ENCODE assay signal across 23 cellular contexts in genomic region chr16:71834291-71834690, GRCh38.
"Had no signal": no experiment of that assay in that cellular context is flagged by ENCODE, and none has a peak within 500 bp of the region (broad histone marks: within the 10 kb centered on the region; RNA-seq: fewer than 3 reads in every experiment).

No MANE protein-coding gene starts in this region.

- H3K9me3 Mint-ChIP-seq: naive thymus-derived CD4-positive, alpha-beta T cell; natural killer cell; nephron progenitor cell; neural crest cell; stimulated activated memory B cell treated with anti-CD40 and anti-IgM and Interleukin-4, amounts not matched to agents 10 μg/mL and 1 μg/mL and 100 μg/mL, for 72 hours; stimulated activated naive CD8-positive, alpha-beta T cell treated with anti-CD3 and anti-CD28 coated beads, Interleukin-15, amount 100 ng/mL, for 72 hours had no signal

- ATAC-seq: naive thymus-derived CD4-positive, alpha-beta T cell; natural killer cell; pancreas; right cardiac atrium; right lobe of liver; stimulated activated memory B cell treated with anti-CD40 and anti-IgM and Interleukin-4, amounts not matched to agents 10 μg/mL and 1 μg/mL and 100 μg/mL, for 72 hours; stimulated activated naive CD8-positive, alpha-beta T cell treated with anti-CD3 and anti-CD28 coated beads, Interleukin-15, amount 100 ng/mL, for 72 hours; stimulated activated naive CD8-positive, alpha-beta T cell treated with anti-CD3 and anti-CD28 coated beads, Interleukin-15, Interleukin-2, amounts not matched to agents 100 U/mL and 50 U/mL, for 24 hours had no signal

- H3K27ac Mint-ChIP-seq: naive thymus-derived CD4-positive, alpha-beta T cell; natural killer cell; nephron progenitor cell; stimulated activated memory B cell treated with anti-CD40 and anti-IgM and Interleukin-4, amounts not matched to agents 10 μg/mL and 1 μg/mL and 100 μg/mL, for 72 hours; stimulated activated naive CD8-positive, alpha-beta T cell treated with anti-CD3 and anti-CD28 coated beads, Interleukin-15, amount 100 ng/mL, for 72 hours had no signal

- H3K36me3 Mint-ChIP-seq: naive thymus-derived CD4-positive, alpha-beta T cell; natural killer cell; stimulated activated memory B cell treated with anti-CD40 and anti-IgM and Interleukin-4, amounts not matched to agents 10 μg/mL and 1 μg/mL and 100 μg/mL, for 72 hours had no signal

- H3K27me3 Mint-ChIP-seq: naive thymus-derived CD4-positive, alpha-beta T cell; stimulated activated memory B cell treated with anti-CD40 and anti-IgM and Interleukin-4, amounts not matched to agents 10 μg/mL and 1 μg/mL and 100 μg/mL, for 72 hours; stimulated activated naive CD8-positive, alpha-beta T cell treated with anti-CD3 and anti-CD28 coated beads, Interleukin-15, amount 100 ng/mL, for 72 hours had no signal

- H3K4me1 Mint-ChIP-seq: natural killer cell; nephron progenitor cell; neural crest cell; stimulated activated memory B cell treated with anti-CD40 and anti-IgM and Interleukin-4, amounts not matched to agents 10 μg/mL and 1 μg/mL and 100 μg/mL, for 72 hours; stimulated activated naive CD8-positive, alpha-beta T cell treated with anti-CD3 and anti-CD28 coated beads, Interleukin-15, amount 100 ng/mL, for 72 hours had no signal

- DNase-seq: naive thymus-derived CD4-positive, alpha-beta T cell; natural killer cell; nephron progenitor cell; nucleus accumbens; pancreas; right cardiac atrium; right lobe of liver; sigmoid colon; small intestine; stimulated activated CD4-positive, alpha-beta T cell treated with anti-CD3 and anti-CD28 coated beads, Interleukin-15, amount 100 ng/mL, for 24 hours; stimulated activated CD4-positive, alpha-beta T cell treated with anti-CD3 and anti-CD28 coated beads, Interleukin-4, amount 100 ng/mL, for 1 hour; stimulated activated CD4-positive, alpha-beta T cell treated with anti-CD3 and anti-CD28 coated beads, Interleukin-4, amount 100 ng/mL, for 4 hours; stimulated activated CD8-positive, alpha-beta memory T cell treated with anti-CD3 and anti-CD28 coated beads, Interleukin-4, amount 100 ng/mL, for 48 hours; stimulated activated naive CD4-positive, alpha-beta T cell; stimulated activated naive CD8-positive, alpha-beta T cell treated with anti-CD3 and anti-CD28 coated beads, Interleukin-15, amount 100 ng/mL, for 72 hours; stimulated activated naive CD8-positive, alpha-beta T cell treated with anti-CD3 and anti-CD28 coated beads, Interleukin-15, Interleukin-2, amounts not matched to agents 100 U/mL and 50 U/mL, for 24 hours; substantia nigra; testis; tibial artery; transverse colon; upper lobe of left lung had no signal

- H3K4me3 Mint-ChIP-seq: naive thymus-derived CD4-positive, alpha-beta T cell; natural killer cell; nephron progenitor cell; neural crest cell; stimulated activated memory B cell treated with anti-CD40 and anti-IgM and Interleukin-4, amounts not matched to agents 10 μg/mL and 1 μg/mL and 100 μg/mL, for 72 hours; stimulated activated naive CD8-positive, alpha-beta T cell treated with anti-CD3 and anti-CD28 coated beads, Interleukin-15, amount 100 ng/mL, for 72 hours had no signal
